ENCODE assay signal across 16 cellular contexts in genomic region chr1:30901798-30902652, GRCh38. TPM values are rescaled to one million over a fixed set of nuclear protein-coding genes. Genes with fewer than 3 reads are reported as not detected.
DNase-seq lines count a peak whose midpoint lies in the region; ATAC-seq and TF ChIP-seq lines count a peak whose summit lies in the region.
"Had no signal": no experiment of that assay in that cellular context is flagged by ENCODE, and none has a peak within 500 bp of the region (broad histone marks: within the 10 kb centered on the region; RNA-seq: fewer than 3 reads in every experiment).

No MANE protein-coding gene starts in this region.

- intact Hi-C loops in left colon (cut with DNase I, micrococcal nuclease): no loop called here
- intact Hi-C loops in sigmoid colon (cut with DNase I): no loop called here

- peaks cover 27% of the 10 kb centered on the region for H3K4me1 ChIP-seq in HUES48 (ENCODE audit: control insufficient read depth, insufficient read depth, low read length)
- peaks cover 0 to 98% (median 85%) of the 10 kb centered on the region in 4 donors for H3K4me1 ChIP-seq in sigmoid colon
- peaks cover 25% of the 10 kb centered on the region for H3K4me1 ChIP-seq in SJCRH30

- H3K27me3 ChIP-seq in HUES48 (ENCODE audit: control insufficient read depth, insufficient read depth, low read length): peaks cover 4% of the 10 kb centered on the region; the same call in 1 of the 2 replicates
- H3K27me3 ChIP-seq in sigmoid colon: no peaks in the 10 kb centered on the region
- H3K27me3 ChIP-seq in SJCRH30: no peaks in the 10 kb centered on the region
- no peaks in the 10 kb centered on the region for H3K27me3 ChIP-seq in MG63

- DNase-seq in left colon (no peak), sigmoid colon (peak; percentile 86), kidney tubule cell (ENCODE audit: low spot score) (no peak), SJCRH30 (no peak), MG63 (no peak)
- DNase-seq: activated CD4-positive, alpha-beta memory T cell treated with anti-CD3 and anti-CD28 coated beads for 36 hours; effector memory CD8-positive, alpha-beta T cell; NCI-H1092 treated with DMSO at 0.1 percent for 48 hours; NCI-H524 treated with DMSO at 0.1 percent for 48 hours; stimulated activated CD4-positive, alpha-beta T cell treated with anti-CD3 and anti-CD28 coated beads, Interleukin-2, amount 100 ng/mL, for 48 hours; stimulated activated naive CD8-positive, alpha-beta T cell treated with anti-CD3 and anti-CD28 coated beads, Interleukin-15, amount 100 ng/mL, for 72 hours; SW 1271 had no signal

- no peak for TF ChIP-seq EP300 in sigmoid colon (IDR thresholded peaks at IDR 0.05)

- no peak for TF ChIP-seq POLR2A in sigmoid colon (IDR thresholded peaks at IDR 0.05)

- H3K27ac ChIP-seq in HUES48 (ENCODE audit: low read depth, low read length) (peak overlapping the region; percentile 10), cingulate gyrus (ENCODE audit: low read depth, low read length) (peak overlapping the region; percentile 41), sigmoid colon (peak overlapping the region; percentile 76 to 95 (median 94)), SJCRH30 (no peak overlapping the region)

- 32 to 45% methylated on average over 11 of the region's 11 CpGs for whole genome bisulfite sequencing in sigmoid colon, 2 donors

- H3K36me3 ChIP-seq in HUES48 (ENCODE audit: control insufficient read depth, insufficient read depth, low read length) (no peaks in the 10 kb centered on the region), sigmoid colon (no peaks in the 10 kb centered on the region), SJCRH30 (0 out of 2 replicates have a peak, but pooled peaks cover 3% of the 10 kb centered on the region), MG63 (no peaks in the 10 kb centered on the region)

- H3K4me3 ChIP-seq in HUES48 (ENCODE audit: low read depth, low read length) (no peak overlapping the region), sigmoid colon (no peak overlapping the region), SJCRH30 (no peak overlapping the region), MG63 (no peak overlapping the region)

- no peak overlapping the region for H3K9ac ChIP-seq in HUES48 (ENCODE audit: low read depth, low read length)

- ATAC-seq in left colon (peak; percentile 25), GM19351 (IDR thresholded peaks at IDR 0.05; ENCODE audit: unreplicated experiment) (no peak)
- ATAC-seq: activated naive CD4-positive, alpha-beta T cell treated with anti-CD3 and anti-CD28 coated beads, Interleukin-2, amount 50 U/mL, for 72 hours; effector memory CD8-positive, alpha-beta T cell; stimulated activated naive CD8-positive, alpha-beta T cell treated with anti-CD3 and anti-CD28 coated beads, Interleukin-15, amount 100 ng/mL, for 72 hours had no signal

- TF ChIP-seq CTCF in sigmoid colon (IDR thresholded peaks at IDR 0.05): no peak

- H3K9me3 ChIP-seq in HUES48 (ENCODE audit: control insufficient read depth, insufficient read depth, low read length): no peaks in the 10 kb centered on the region
- H3K9me3 ChIP-seq in sigmoid colon: no peaks in the 10 kb centered on the region
- H3K9me3 ChIP-seq in SJCRH30 (replicated peaks): no peaks in the 10 kb centered on the region
- no peaks in the 10 kb centered on the region for H3K9me3 ChIP-seq in MG63

RNA-seq across cellular contexts. Expression of gene SDC3, which starts 6.5 kb away (rescaled TPM):
- total RNA-seq in left colon: 10 to 100 TPM in 1 of 2 donors, 1 to 10 TPM in 1; 6.5 to 18.0 TPM
- total RNA-seq in sigmoid colon: 10 to 100 TPM; 29.9 to 91.1 (median 50.7) TPM
- polyA plus RNA-seq in sigmoid colon: 10 to 100 TPM in 1 of 3 donors, 1 to 10 TPM in 2; 2.4 to 29.8 (median 6.5) TPM
- 201 and 210 TPM in 2 replicates for total RNA-seq in SJCRH30 (2014; rRNA removed; shearing (Covaris generic))
- 12.1 and 12.3 TPM in 2 replicates for total RNA-seq in MG63 (2014; rRNA removed; shearing (Covaris generic); ENCODE audit: low replicate concordance)
